15 cellular contexts compared by ENCODE assay signal in the genomic region with DNA sequence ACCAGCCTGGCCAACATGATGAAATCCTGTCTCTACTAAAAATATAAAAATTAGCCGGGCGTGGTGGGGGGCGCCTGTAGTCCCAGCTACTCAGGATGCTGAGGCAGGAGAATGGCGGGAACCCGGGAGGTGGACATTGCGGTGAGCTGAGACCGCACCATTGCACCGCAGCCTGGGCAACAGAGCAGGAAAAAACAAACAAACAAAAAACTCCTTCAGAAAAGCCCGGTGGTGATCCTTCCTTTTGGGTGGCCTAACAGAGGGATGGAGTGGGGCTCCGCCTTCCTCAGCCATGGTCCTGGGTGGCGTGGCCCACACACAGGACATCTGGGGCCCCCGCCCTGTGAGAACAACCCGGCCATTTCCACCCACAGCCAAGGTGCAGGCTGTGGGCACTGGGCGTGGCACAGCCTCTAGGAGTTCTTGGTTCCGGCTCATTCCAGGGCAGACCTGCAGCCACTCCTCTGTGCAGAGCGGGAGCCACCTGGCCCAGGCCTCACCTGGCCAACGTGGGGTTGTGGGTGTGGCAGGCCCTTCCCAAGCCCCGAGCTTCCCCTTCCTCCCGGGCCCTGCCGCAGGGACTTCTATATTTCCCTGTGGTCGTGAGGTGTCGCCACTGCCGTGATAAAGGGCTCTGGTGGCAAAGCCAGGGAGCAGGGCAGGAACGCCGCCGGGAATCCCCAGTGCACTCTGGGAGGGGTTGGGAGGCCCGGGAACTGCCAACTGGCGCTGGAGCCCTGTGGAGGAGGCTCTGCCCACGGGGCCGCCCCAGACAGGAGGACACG. TPM values are rescaled to one million over a fixed set of nuclear protein-coding genes. Genes with fewer than 3 reads are reported as not detected.
A peak's percentile ranks its signal among the peaks of the same experiment; 100 is the strongest.
DNase-seq lines count a peak whose midpoint lies in the region; ATAC-seq and TF ChIP-seq lines count a peak whose summit lies in the region.
"Had no signal": no experiment of that assay in that cellular context is flagged by ENCODE, and none has a peak within 500 bp of the region (broad histone marks: within the 10 kb centered on the region; RNA-seq: fewer than 3 reads in every experiment).

No MANE protein-coding gene starts in this region.

- H3K4me3 Mint-ChIP-seq in stimulated activated naive CD8-positive, alpha-beta T cell treated with anti-CD3 and anti-CD28 coated beads, Interleukin-15, amount 100 ng/mL, for 72 hours: no peak overlapping the region
- H3K4me3 Mint-ChIP-seq: activated B cell treated with CpG ODN at 0.5 μM for 24 hours; activated T-cell treated with anti-CD3 and anti-CD28 coated beads, Interleukin-2, amount 50 U/mL, for 72 hours; B cell had no signal

- no peaks in the 10 kb centered on the region for H3K79me2 ChIP-seq in Karpas-422 (ENCODE audit: low read length)

- no peaks in the 10 kb centered on the region for H3K27me3 ChIP-seq in mucosa of stomach (ENCODE audit: control insufficient read depth, insufficient read depth, low read length)
- peaks cover 0 to 16% (median 2%) of the 10 kb centered on the region in 3 donors for H3K27me3 ChIP-seq in psoas muscle (ENCODE audit: insufficient read depth in 3 of 3, low read length in 2 of 3)
- H3K27me3 ChIP-seq in Karpas-422 (ENCODE audit: low read length): no peaks in the 10 kb centered on the region
- H3K27me3 ChIP-seq: esophagus muscularis mucosa had no signal

- H3K4me1 Mint-ChIP-seq in stimulated activated naive CD8-positive, alpha-beta T cell treated with anti-CD3 and anti-CD28 coated beads, Interleukin-15, amount 100 ng/mL, for 72 hours: peaks cover 42% of the 10 kb centered on the region

- no peaks in the 10 kb centered on the region for H3K27me3 Mint-ChIP-seq in stimulated activated naive CD8-positive, alpha-beta T cell treated with anti-CD3 and anti-CD28 coated beads, Interleukin-15, amount 100 ng/mL, for 72 hours
- H3K27me3 Mint-ChIP-seq: activated B cell treated with CpG ODN at 0.5 μM for 24 hours, B cell had no signal

- H3K9ac ChIP-seq in mucosa of stomach (ENCODE audit: low read length): peak overlapping the region; percentile 29
- no peak overlapping the region for H3K9ac ChIP-seq in Karpas-422 (ENCODE audit: low read length)

- WGBS in psoas muscle, 3 donors: 60 to 67% (median 66%) methylated on average over 31 of the region's 31 CpGs

- 0 out of 2 replicates have a peak, but pooled peaks cover 3% of the 10 kb centered on the region for H4K20me1 ChIP-seq in Karpas-422 (ENCODE audit: insufficient read depth, low read depth, low read length)

- no peaks in the 10 kb centered on the region for H3K9me3 Mint-ChIP-seq in stimulated activated naive CD8-positive, alpha-beta T cell treated with anti-CD3 and anti-CD28 coated beads, Interleukin-15, amount 100 ng/mL, for 72 hours
- H3K9me3 Mint-ChIP-seq: activated B cell treated with CpG ODN at 0.5 μM for 24 hours; activated T-cell treated with anti-CD3 and anti-CD28 coated beads, Interleukin-2, amount 50 U/mL, for 72 hours had no signal

- H3K27ac Mint-ChIP-seq in stimulated activated naive CD8-positive, alpha-beta T cell treated with anti-CD3 and anti-CD28 coated beads, Interleukin-15, amount 100 ng/mL, for 72 hours: no peak overlapping the region
- H3K27ac Mint-ChIP-seq: activated B cell treated with CpG ODN at 0.5 μM for 24 hours; activated T-cell treated with anti-CD3 and anti-CD28 coated beads, Interleukin-2, amount 50 U/mL, for 72 hours; B cell had no signal

- no peaks in the 10 kb centered on the region for H3K9me2 ChIP-seq in Karpas-422 (replicated peaks; ENCODE audit: insufficient read depth, low read length)

- H3K4me3 ChIP-seq in mucosa of stomach (ENCODE audit: low read length): no peak overlapping the region
- H3K4me3 ChIP-seq in psoas muscle: no peak overlapping the region
- no peak overlapping the region for H3K4me3 ChIP-seq in Karpas-422 (ENCODE audit: low read length)
- H3K4me3 ChIP-seq: esophagus muscularis mucosa had no signal

- H3K9me3 ChIP-seq in mucosa of stomach (ENCODE audit: control insufficient read depth, low read length): no peaks in the 10 kb centered on the region
- no peaks in the 10 kb centered on the region for H3K9me3 ChIP-seq in psoas muscle
- no peaks in the 10 kb centered on the region for H3K9me3 ChIP-seq in Karpas-422 (ENCODE audit: low read length)
- H3K9me3 ChIP-seq: esophagus muscularis mucosa, neutrophil had no signal

- H3K27ac ChIP-seq in cingulate gyrus (ENCODE audit: low read depth, low read length) (peak overlapping the region; percentile 93), psoas muscle (no peak overlapping the region), Karpas-422 (ENCODE audit: low read length) (no peak overlapping the region)
- H3K27ac ChIP-seq: esophagus muscularis mucosa, neutrophil had no signal

- CTCF ChIA-PET in GM10248 (lab: Yijun Ruan, JAX): interaction anchor here (0.7 kb wide), 1 partner anchor 172 kb away, joined by 3 read pairs; no protein-coding TSS in a partner anchor

- DNase-seq in A172 (ENCODE audit: low spot score): peak; percentile 57
- DNase-seq in M059J (ENCODE audit: low read depth): peak; percentile 49
- DNase-seq in stimulated activated naive CD8-positive, alpha-beta T cell treated with anti-CD3 and anti-CD28 coated beads, Interleukin-15, amount 100 ng/mL, for 72 hours: no peak
- no peak for DNase-seq in GM10248 (ENCODE audit: extremely low spot score)
- DNase-seq in psoas muscle: no peak
- DNase-seq in Karpas-422: no peak
- DNase-seq: activated B cell treated with CpG ODN at 0.5 μM for 24 hours; activated T-cell treated with anti-CD3 and anti-CD28 coated beads, Interleukin-2, amount 50 U/mL, for 72 hours; NCI-H1436; stimulated activated CD4-positive, alpha-beta T cell treated with anti-CD3 and anti-CD28 coated beads, Interleukin-2, amount 100 ng/mL, for 48 hours had no signal

- H2AFZ ChIP-seq in Karpas-422 (ENCODE audit: low read length): no peak overlapping the region

- H3K4me1 ChIP-seq in mucosa of stomach (ENCODE audit: control insufficient read depth, insufficient read depth, low read length): peaks cover 44% of the 10 kb centered on the region
- no peaks in the 10 kb centered on the region for H3K4me1 ChIP-seq in psoas muscle
- H3K4me1 ChIP-seq in Karpas-422 (ENCODE audit: low read length): peaks cover 16% of the 10 kb centered on the region

- no peak overlapping the region for H3K4me2 ChIP-seq in Karpas-422 (ENCODE audit: low read depth, low read length, poor library complexity, severe bottlenecking)

- intact Hi-C loops in psoas muscle (cut with DNase I): no loop called here

- POLR2A ChIA-PET in GM10248 (lab: Yijun Ruan, JAX): no interaction called here

- ATAC-seq in stimulated activated naive CD8-positive, alpha-beta T cell treated with anti-CD3 and anti-CD28 coated beads, Interleukin-15, amount 100 ng/mL, for 72 hours: no peak
- ATAC-seq in psoas muscle: no peak
- ATAC-seq: activated T-cell treated with anti-CD3 and anti-CD28 coated beads, Interleukin-2, amount 50 U/mL, for 72 hours had no signal

- H3K36me3 ChIP-seq in mucosa of stomach (ENCODE audit: control insufficient read depth, insufficient read depth, low read length): no peaks in the 10 kb centered on the region
- no peaks in the 10 kb centered on the region for H3K36me3 ChIP-seq in psoas muscle (ENCODE audit: insufficient read depth in 1 of 2, low read depth in 1 of 2)
- H3K36me3 ChIP-seq in Karpas-422 (ENCODE audit: insufficient read depth, low read length): no peaks in the 10 kb centered on the region

- TF ChIP-seq CTCF in GM10248 (IDR thresholded peaks at IDR 0.05; ENCODE audit: control extremely low read depth, extremely low read depth, low read depth, missing control alignments) (no peak), psoas muscle (IDR thresholded peaks at IDR 0.05) (no peak)

RNA-seq across cellular contexts. Expression of a gene that starts 37.6 kb away (rescaled TPM):
- total RNA-seq in A172 (2014; rRNA removed; shearing (Covaris generic)): 55.3 and 56.3 TPM in 2 replicates
- total RNA-seq in M059J (2014; rRNA removed; shearing (Covaris generic)): 16.5 and 26.9 TPM in 2 replicates
- total RNA-seq in psoas muscle: 10 to 100 TPM; 27.3 to 42.3 (median 29.1) TPM
- 10 to 100 TPM; 36.8 to 51.1 (median 48.3) TPM for polyA plus RNA-seq in psoas muscle
- total RNA-seq in Karpas-422 (2014; rRNA removed; shearing (Covaris generic); ENCODE audit: low replicate concordance): 16.2 and 33.3 TPM in 2 replicates

RNA-seq across cellular contexts. Expression of a gene that starts 40.6 kb away (rescaled TPM):
- total RNA-seq in A172 (2014; rRNA removed; shearing (Covaris generic)): 33.3 and 46.8 TPM in 2 replicates
- 0.37 and 0.84 TPM in 2 replicates for total RNA-seq in M059J (2014; rRNA removed; shearing (Covaris generic))
- total RNA-seq in psoas muscle: 1 to 10 TPM in 3 of 4 donors, under 1 TPM in 1; 0.88 to 1.4 (median 1.2) TPM
- polyA plus RNA-seq in psoas muscle: under 1 TPM; 0.18 to 0.56 (median 0.56) TPM
- not detected in 2 replicates for total RNA-seq in Karpas-422 (2014; rRNA removed; shearing (Covaris generic); ENCODE audit: low replicate concordance)

Comparison
In these comparisons a context has a peak if more than half of its experiments do, and no peak if none do; other contexts are left out.
1. DNase-seq: peak in A172 (single experiment) and M059J (single experiment); none in stimulated activated naive CD8-positive, alpha-beta T cell treated with anti-CD3 and anti-CD28 coated beads, Interleukin-15, amount 100 ng/mL, for 72 hours (0 of 2), GM10248 (single experiment), psoas muscle (0 of 2) and Karpas-422 (single experiment).
2. RNA of a gene that starts 40.6 kb away (total RNA-seq): 33.3 to 46.8 TPM in A172; 0.88 to 1.4 TPM in psoas muscle, 0.37 to 0.84 TPM in M059J and not detected in Karpas-422; every median in the first group is over 10 times any median in the second.